Comparison of ENCODE assay signal across 9 cellular contexts in genomic region chr17:1229891-1230571, GRCh38. TPM values are rescaled to one million over a fixed set of nuclear protein-coding genes. Genes with fewer than 3 reads are reported as not detected.
DNase-seq lines count a peak whose midpoint lies in the region; ATAC-seq and TF ChIP-seq lines count a peak whose summit lies in the region.
"Had no signal": no experiment of that assay in that cellular context is flagged by ENCODE, and none has a peak within 500 bp of the region (broad histone marks: within the 10 kb centered on the region; RNA-seq: fewer than 3 reads in every experiment).

No MANE protein-coding gene starts in this region.

- H3K9ac ChIP-seq in OCI-LY1 (ENCODE audit: low read length), result peak overlapping the region; percentile 41; the same call in 1 of the 2 replicates
- H3K9ac ChIP-seq: KMS-11 had no signal

- WGBS in esophagus muscularis mucosa, result 50% methylated on average over 19 of the region's 59 CpGs

- intact Hi-C loops in esophagus muscularis mucosa (cut with DNase I), result no loop called here

- no peak for TF ChIP-seq CTCF in GM12865 (IDR thresholded peaks at IDR 0.05; ENCODE audit: insufficient read depth, low read depth, low read length, missing control alignments)
- TF ChIP-seq CTCF in OCI-LY1 (IDR thresholded peaks at IDR 0.05; ENCODE audit: low read length), result no peak
- no peak for TF ChIP-seq CTCF in esophagus muscularis mucosa (IDR thresholded peaks at IDR 0.05)

- H3K79me2 ChIP-seq in OCI-LY1 (ENCODE audit: insufficient read depth, low read length), result peaks cover 28% of the 10 kb centered on the region

- no peaks in the 10 kb centered on the region for H4K20me1 ChIP-seq in OCI-LY1 (ENCODE audit: insufficient read depth, low read length)

- no peak overlapping the region for H2AFZ ChIP-seq in OCI-LY1 (ENCODE audit: low read length)

- DNase-seq in GM12865 (ENCODE audit: low read depth) (peak; percentile 38), esophagus muscularis mucosa (ENCODE audit: extremely low spot score) (no peak), skeletal muscle cell (ENCODE audit: low read depth) (no peak), mesenteric fat pad (ENCODE audit: low spot score) (no peak), NCI-H510A treated with DMSO at 0.1 percent for 48 hours (lab: John Stamatoyannopoulos, UW) (no peak)
- DNase-seq in stimulated activated CD4-positive, alpha-beta T cell treated with anti-CD3 and anti-CD28 coated beads, Interleukin-2, amount 100 ng/mL, for 24 hours, result no peak

- peak overlapping the region; percentile 83 for H3K4me2 ChIP-seq in OCI-LY1 (ENCODE audit: low read length)
- H3K4me2 ChIP-seq: KMS-11 had no signal

- no peaks in the 10 kb centered on the region for H3K9me2 ChIP-seq in OCI-LY1 (ENCODE audit: low read depth, low read length)

- H3F3A ChIP-seq in OCI-LY1 (ENCODE audit: insufficient read depth, low read length), result 0 out of 2 replicates have a peak, but pooled peaks cover 3% of the 10 kb centered on the region

- peaks cover 24% of the 10 kb centered on the region; the same call in 1 of the 2 replicates for H3K36me3 ChIP-seq in OCI-LY1 (ENCODE audit: insufficient read depth, low read length)
- H3K36me3 ChIP-seq in esophagus muscularis mucosa, result no peaks in the 10 kb centered on the region

- H3K9me3 ChIP-seq in OCI-LY1 (ENCODE audit: low read length) (no peaks in the 10 kb centered on the region), esophagus muscularis mucosa (no peaks in the 10 kb centered on the region)

- ATAC-seq in GM21367 (IDR thresholded peaks at IDR 0.05; ENCODE audit: unreplicated experiment), result no peak

- H3K27me3 ChIP-seq in OCI-LY1 (ENCODE audit: insufficient read depth, low read length) (peaks cover 9% of the 10 kb centered on the region; the same call in 1 of the 2 replicates), esophagus muscularis mucosa (peaks cover 0 to 70% (median 28%) of the 10 kb centered on the region in 4 donors)

- no peak for TF ChIP-seq EP300 in esophagus muscularis mucosa (IDR thresholded peaks at IDR 0.05)

- no peak overlapping the region for H3K27ac ChIP-seq in OCI-LY1 (ENCODE audit: low read depth, low read length, poor library complexity, severe bottlenecking)
- peak overlapping the region; percentile 50 to 71 (median 64) for H3K27ac ChIP-seq in esophagus muscularis mucosa (replicated peaks in 1 of 4)
- H3K27ac ChIP-seq: KMS-11 had no signal

- peak overlapping the region; percentile 81 for H3K4me3 ChIP-seq in GM12865 (ENCODE audit: low read depth, low read length)
- H3K4me3 ChIP-seq in OCI-LY1 (ENCODE audit: low read depth, low read length, poor library complexity, severe bottlenecking), result peak overlapping the region; percentile 73
- peak overlapping the region; percentile 64 to 77 (median 68) for H3K4me3 ChIP-seq in esophagus muscularis mucosa
- peak overlapping the region; percentile 33 for H3K4me3 ChIP-seq in skeletal muscle cell (ENCODE audit: low read depth, low read length)

- H3K4me1 ChIP-seq in OCI-LY1 (ENCODE audit: insufficient read depth, low read length, severe bottlenecking) (peaks cover 35% of the 10 kb centered on the region), esophagus muscularis mucosa (peaks cover 9 to 31% (median 30%) of the 10 kb centered on the region in 4 donors)

- TF ChIP-seq POLR2A in esophagus muscularis mucosa (IDR thresholded peaks at IDR 0.05; ENCODE audit: low read depth), result no peak

RNA-seq across cellular contexts. Expression of gene BHLHA9, which starts 40.2 kb away (rescaled TPM):
- total RNA-seq in esophagus muscularis mucosa (not detected), mesenteric fat pad (not detected)

RNA-seq across cellular contexts. Expression of gene TRARG1, which starts 49.4 kb away (rescaled TPM):
- total RNA-seq in esophagus muscularis mucosa, result under 1 TPM in 3 of 4 donors, not detected in 1; 0.11 to 0.32 (median 0.17) TPM
- 241 TPM for total RNA-seq in mesenteric fat pad

RNA-seq across cellular contexts. Expression of gene ABR, which starts 50.2 kb away (rescaled TPM):
- 100 to 1,000 TPM in 3 of 4 donors, 10 to 100 TPM in 1; 98.4 to 142 (median 114) TPM for total RNA-seq in esophagus muscularis mucosa
- 103 TPM for total RNA-seq in mesenteric fat pad

Comparison
In these comparisons a context has a peak if more than half of its experiments do, and no peak if none do; other contexts are left out.
1. RNA of gene TRARG1, which starts 49.4 kb away (total RNA-seq): 241 TPM in mesenteric fat pad (single experiment); 0.11 to 0.32 TPM in esophagus muscularis mucosa; every median in the first group is over 100 times any median in the second.
2. Peak in every context shown above with its lines, with median percentiles within 50 percentile points of each other: H3K4me3 ChIP-seq.